In the genomic region with DNA sequence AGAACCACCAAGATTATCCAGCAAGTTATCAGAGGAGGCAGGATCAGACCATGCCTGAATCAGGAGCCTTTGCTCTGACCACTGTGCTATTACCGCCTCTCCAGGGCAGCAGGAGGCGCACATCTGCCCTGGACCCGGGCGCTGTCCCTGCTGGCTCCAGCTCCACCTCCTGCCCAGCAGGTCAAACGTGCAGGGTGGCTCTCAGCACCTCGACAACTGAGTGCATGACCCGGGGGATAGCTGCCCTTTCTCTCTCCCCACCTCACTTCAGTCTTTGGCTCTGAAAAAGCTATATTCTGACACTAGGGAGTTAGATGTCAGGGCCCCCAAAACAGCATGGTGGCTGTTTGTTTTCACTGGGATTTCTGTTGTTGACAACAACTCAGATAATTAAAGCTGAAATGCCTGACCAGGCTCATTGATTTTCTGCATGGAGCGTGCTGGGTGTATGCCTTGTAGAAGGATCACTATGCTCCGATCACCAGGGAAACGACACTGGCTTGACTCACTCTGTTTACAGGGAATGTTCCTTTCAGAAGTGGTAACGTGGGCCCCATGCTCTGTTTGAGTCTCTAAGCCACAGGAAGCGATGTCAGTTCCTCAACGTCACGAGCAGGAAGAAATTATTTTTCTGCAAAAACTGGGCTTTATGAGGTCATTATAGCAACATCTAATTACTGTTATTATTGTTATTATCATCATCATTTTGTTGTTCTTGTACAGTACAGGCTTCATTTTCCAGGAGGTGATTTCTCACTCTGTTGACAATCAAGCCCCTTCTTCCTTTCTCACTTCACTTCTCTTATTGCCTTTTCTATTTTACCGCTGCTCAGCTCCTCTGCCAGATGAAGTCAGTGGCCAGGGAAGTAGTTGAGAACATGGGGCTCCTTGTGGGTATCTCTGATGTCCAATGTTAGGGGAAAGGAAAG, we compare ENCODE assay signal across 8 cellular contexts.
DNase-seq lines count a peak whose midpoint lies in the region; ATAC-seq and TF ChIP-seq lines count a peak whose summit lies in the region.

No MANE protein-coding gene starts in this region.

- no peaks in the 10 kb centered on the region for H3K36me3 Mint-ChIP-seq in nephron progenitor cell (ENCODE audit: low read depth)

- H3K4me3 Mint-ChIP-seq in nephron progenitor cell = peak overlapping the region; percentile 11
- H3K4me3 Mint-ChIP-seq in stimulated activated naive CD8-positive, alpha-beta T cell treated with anti-CD3 and anti-CD28 coated beads, Interleukin-15, amount 100 ng/mL, for 72 hours = peak overlapping the region; percentile 73 to 78

- no peaks in the 10 kb centered on the region for H3K27me3 Mint-ChIP-seq in nephron progenitor cell (ENCODE audit: low read depth, poor library complexity)
- H3K27me3 Mint-ChIP-seq in stimulated activated naive CD8-positive, alpha-beta T cell treated with anti-CD3 and anti-CD28 coated beads, Interleukin-15, amount 100 ng/mL, for 72 hours = no peaks in the 10 kb centered on the region

- peak overlapping the region; percentile 94 for H3K27ac Mint-ChIP-seq in nephron progenitor cell
- peak overlapping the region; percentile 92 to 96 for H3K27ac Mint-ChIP-seq in stimulated activated naive CD8-positive, alpha-beta T cell treated with anti-CD3 and anti-CD28 coated beads, Interleukin-15, amount 100 ng/mL, for 72 hours

- intact Hi-C loops in Right ventricle myocardium inferior (cut with DNase I) (loop anchor here (10.0 kb wide), 1 partner anchor 393 kb away; no protein-coding TSS in a partner anchor), cardiac septum (cut with DNase I) (no loop called here)

- DNase-seq in Right ventricle myocardium inferior (ENCODE audit: missing footprints) (no peak), cardiac septum (ENCODE audit: low spot score) (no peak), OCI-M1 (lab: John Stamatoyannopoulos, UW) (peak; percentile 35), activated T-helper 1 cell treated with Interleukin-2 at 50 U/mL for 16 hours (ENCODE audit: low read depth) (peak; percentile 57), fibroblast of gingiva (ENCODE audit: low read depth) (peak; percentile 90), nephron progenitor cell (peak; percentile 25)
- DNase-seq in stimulated activated naive CD8-positive, alpha-beta T cell treated with anti-CD3 and anti-CD28 coated beads, Interleukin-15, amount 100 ng/mL, for 72 hours = peak in 1 of 2 donors; percentile 61

- H3K9me3 Mint-ChIP-seq in nephron progenitor cell = no peaks in the 10 kb centered on the region
- H3K9me3 Mint-ChIP-seq in stimulated activated naive CD8-positive, alpha-beta T cell treated with anti-CD3 and anti-CD28 coated beads, Interleukin-15, amount 100 ng/mL, for 72 hours = no peaks in the 10 kb centered on the region

- TF ChIP-seq CTCF in nephron progenitor cell (IDR thresholded peaks at IDR 0.05) = no peak

- peaks cover 69% of the 10 kb centered on the region for H3K4me1 Mint-ChIP-seq in nephron progenitor cell
- no peaks in the 10 kb centered on the region for H3K4me1 Mint-ChIP-seq in stimulated activated naive CD8-positive, alpha-beta T cell treated with anti-CD3 and anti-CD28 coated beads, Interleukin-15, amount 100 ng/mL, for 72 hours

- ATAC-seq in Right ventricle myocardium inferior = peak; percentile 67
- ATAC-seq in stimulated activated naive CD8-positive, alpha-beta T cell treated with anti-CD3 and anti-CD28 coated beads, Interleukin-15, amount 100 ng/mL, for 72 hours = peak; percentile 36
- ATAC-seq in HG03571 (IDR thresholded peaks at IDR 0.05; ENCODE audit: unreplicated experiment) = no peak

Comparison
In these comparisons a context has a peak if more than half of its experiments do, and no peak if none do; other contexts are left out.
1. DNase-seq: peak in OCI-M1 (single experiment), activated T-helper 1 cell treated with Interleukin-2 at 50 U/mL for 16 hours (single experiment), fibroblast of gingiva (single experiment) and nephron progenitor cell (single experiment); none in Right ventricle myocardium inferior (single experiment) and cardiac septum (single experiment).